Comparison of ENCODE assay signal across 12 cellular contexts in genomic region chr17:17493986-17494466, GRCh38. TPM values are rescaled to one million over a fixed set of nuclear protein-coding genes. Genes with fewer than 3 reads are reported as not detected.
A peak's percentile ranks its signal among the peaks of the same experiment; 100 is the strongest.
DNase-seq lines count a peak whose midpoint lies in the region; ATAC-seq and TF ChIP-seq lines count a peak whose summit lies in the region.
"Had no signal": no experiment of that assay in that cellular context is flagged by ENCODE, and none has a peak within 500 bp of the region (broad histone marks: within the 10 kb centered on the region; RNA-seq: fewer than 3 reads in every experiment).

No MANE protein-coding gene starts in this region.

- intact Hi-C loops in natural killer cell (cut with micrococcal nuclease) = no loop called here
- intact Hi-C loops in vagina (cut with DNase I) = loop anchor here (10.0 kb wide), 1 partner anchor 121 kb away; no protein-coding TSS in a partner anchor

- H3K4me1 Mint-ChIP-seq in natural killer cell (peaks cover 6 to 16% of the 10 kb centered on the region in 2 donors), neural crest cell (peaks cover 18% of the 10 kb centered on the region)
- H3K4me1 Mint-ChIP-seq in natural killer cell treated with Interleukin-12 subunit alpha and Interleukin-12 subunit beta and Interleukin-15 and Interleukin-18, amount 100 ng/mL, for 72 hours (ENCODE audit: low read depth in 2 of 2) = peaks cover 10 to 12% of the 10 kb centered on the region in 2 donors

- peaks cover 0 to 13% of the 10 kb centered on the region in 2 donors for H3K36me3 ChIP-seq in vagina

- no peaks in the 10 kb centered on the region for H3K9me3 Mint-ChIP-seq in natural killer cell
- H3K9me3 Mint-ChIP-seq in natural killer cell treated with Interleukin-12 subunit alpha and Interleukin-12 subunit beta and Interleukin-15 and Interleukin-18, amount 100 ng/mL, for 72 hours = no peaks in the 10 kb centered on the region
- no peaks in the 10 kb centered on the region for H3K9me3 Mint-ChIP-seq in neural crest cell

- H3K27ac ChIP-seq in vagina = peak overlapping the region; percentile 93

- H3K36me3 Mint-ChIP-seq in natural killer cell (no peaks in the 10 kb centered on the region), neural crest cell (ENCODE audit: low read depth) (peaks cover 6% of the 10 kb centered on the region)
- no peaks in the 10 kb centered on the region for H3K36me3 Mint-ChIP-seq in natural killer cell treated with Interleukin-12 subunit alpha and Interleukin-12 subunit beta and Interleukin-15 and Interleukin-18, amount 100 ng/mL, for 72 hours

- ATAC-seq in natural killer cell = no peak
- ATAC-seq in natural killer cell treated with Interleukin-12 subunit alpha and Interleukin-12 subunit beta and Interleukin-15 and Interleukin-18, amount 100 ng/mL, for 72 hours = no peak
- ATAC-seq in GM21619 (IDR thresholded peaks at IDR 0.05; ENCODE audit: unreplicated experiment) = no peak
- ATAC-seq in HG02623 (IDR thresholded peaks at IDR 0.05; ENCODE audit: unreplicated experiment) = no peak

- TF ChIP-seq CTCF in natural killer cell (IDR thresholded peaks at IDR 0.05) = no peak
- no peak for TF ChIP-seq CTCF in neural crest cell (conservative IDR thresholded peaks at IDR 0.05)
- no peak for TF ChIP-seq CTCF in vagina (IDR thresholded peaks at IDR 0.05)

- no peaks in the 10 kb centered on the region for H3K9me3 ChIP-seq in vagina

- H3K4me1 ChIP-seq in vagina = peaks cover 34% of the 10 kb centered on the region

- H3K27ac Mint-ChIP-seq in natural killer cell (no peak overlapping the region), neural crest cell (ENCODE audit: unreplicated experiment) (no peak overlapping the region)
- no peak overlapping the region for H3K27ac Mint-ChIP-seq in natural killer cell treated with Interleukin-12 subunit alpha and Interleukin-12 subunit beta and Interleukin-15 and Interleukin-18, amount 100 ng/mL, for 72 hours

- peak overlapping the region in 1 of 2 donors; percentile 72 for H3K4me3 ChIP-seq in vagina

- no peaks in the 10 kb centered on the region for H3K27me3 ChIP-seq in vagina

- TF ChIP-seq POLR2A in vagina (IDR thresholded peaks at IDR 0.05) = no peak

- H3K4me3 Mint-ChIP-seq in natural killer cell = peak overlapping the region; percentile 17
- H3K4me3 Mint-ChIP-seq in natural killer cell treated with Interleukin-12 subunit alpha and Interleukin-12 subunit beta and Interleukin-15 and Interleukin-18, amount 100 ng/mL, for 72 hours = no peak overlapping the region
- H3K4me3 Mint-ChIP-seq in neural crest cell = peak overlapping the region; percentile 77

- H3K27me3 Mint-ChIP-seq in natural killer cell (ENCODE audit: low read depth in 2 of 2) (peaks cover 5 to 6% of the 10 kb centered on the region in 2 donors), neural crest cell (ENCODE audit: low read depth) (peaks cover 35% of the 10 kb centered on the region)
- H3K27me3 Mint-ChIP-seq in natural killer cell treated with Interleukin-12 subunit alpha and Interleukin-12 subunit beta and Interleukin-15 and Interleukin-18, amount 100 ng/mL, for 72 hours = peaks cover 3 to 7% of the 10 kb centered on the region in 2 donors

- DNase-seq in natural killer cell (no peak), globus pallidus (ENCODE audit: low spot score) (peak; percentile 22), neural crest cell (ENCODE audit: low read depth, low spot score) (no peak), vagina (ENCODE audit: extremely low spot score in 2 of 2) (no peak), NCI-H1417 treated with DMSO at 0.1 percent for 48 hours (lab: John Stamatoyannopoulos, UW) (no peak)
- no peak for DNase-seq in natural killer cell treated with Interleukin-12 subunit alpha and Interleukin-12 subunit beta and Interleukin-15 and Interleukin-18, amount 100 ng/mL, for 72 hours (ENCODE audit: low spot score)
- DNase-seq: activated naive CD4-positive, alpha-beta T cell treated with Interleukin-2 at 50 U/mL for 16 hours; AML-193; SIG-M5 had no signal

RNA-seq across cellular contexts. Expression of gene RASD1, which starts 2.2 kb away (rescaled TPM):
- 1 to 10 TPM in 2 of 3 donors, under 1 TPM in 1; 0.60 to 2.4 (median 1.2) TPM for total RNA-seq in natural killer cell
- total RNA-seq in natural killer cell treated with Interleukin-12 subunit alpha and Interleukin-12 subunit beta and Interleukin-15 and Interleukin-18, amount 100 ng/mL, for 72 hours = 1 to 10 TPM; 3.3 to 4.2 TPM
- 8.0 and 8.3 TPM in 2 replicates for total RNA-seq in neural crest cell
- 227 TPM for total RNA-seq in vagina
- total RNA-seq: H4 had no signal

RNA-seq across cellular contexts. Expression of gene MED9, which starts 17.2 kb away (rescaled TPM):
- total RNA-seq in natural killer cell = 10 to 100 TPM; 19.8 to 23.5 (median 22.3) TPM
- total RNA-seq in natural killer cell treated with Interleukin-12 subunit alpha and Interleukin-12 subunit beta and Interleukin-15 and Interleukin-18, amount 100 ng/mL, for 72 hours = 10 to 100 TPM; 11.3 to 18.2 TPM
- total RNA-seq in neural crest cell = 20.5 and 22.2 TPM in 2 replicates
- 18.9 TPM for total RNA-seq in vagina

Comparison
In these comparisons a context has a peak if more than half of its experiments do, and no peak if none do; other contexts are left out.
1. RNA of gene RASD1, which starts 2.2 kb away (total RNA-seq): 227 TPM in vagina (single experiment); 8.0 to 8.3 TPM in neural crest cell, 3.3 to 4.2 TPM in natural killer cell treated with Interleukin-12 subunit alpha and Interleukin-12 subunit beta and Interleukin-15 and Interleukin-18, amount 100 ng/mL, for 72 hours and 0.60 to 2.4 TPM in natural killer cell; every median in the first group is over 10 times any median in the second.